In the genomic region with DNA sequence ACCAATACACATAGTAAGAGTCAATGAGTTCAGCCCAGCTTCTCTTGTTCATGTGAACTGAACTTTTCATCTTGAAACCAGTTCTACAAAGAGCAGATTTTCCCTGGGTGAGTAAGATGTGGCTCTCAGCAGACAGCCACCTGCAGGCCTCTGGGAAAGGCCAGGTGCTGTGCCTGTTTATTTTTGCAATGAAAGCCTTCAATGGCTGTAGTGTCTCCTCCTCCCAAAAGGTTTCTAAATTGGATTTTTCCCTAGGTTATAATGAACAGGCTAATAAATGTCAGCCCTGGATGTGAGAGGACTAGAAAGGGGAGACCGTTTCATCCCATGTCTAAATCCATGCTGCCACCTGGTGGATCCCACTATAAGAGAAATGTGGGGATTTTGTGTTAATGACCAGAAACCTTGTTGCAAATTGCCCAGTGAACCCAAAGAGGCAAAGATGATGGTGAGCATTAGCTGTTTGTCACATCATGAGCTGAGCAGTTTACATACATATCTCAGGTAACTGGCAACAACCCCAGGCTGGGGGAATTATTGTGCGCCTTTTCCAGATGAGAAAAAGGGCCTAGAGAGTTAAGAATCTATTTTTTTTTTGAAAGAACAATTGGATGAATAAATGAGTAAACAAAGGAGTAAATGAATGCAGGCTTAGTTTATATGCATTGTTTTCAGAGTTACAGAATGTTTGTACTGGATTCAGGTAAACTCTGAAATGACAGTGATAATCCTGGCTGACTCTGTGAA, we compare ENCODE assay signal across 8 cellular contexts. TPM values are rescaled to one million over a fixed set of nuclear protein-coding genes. Genes with fewer than 3 reads are reported as not detected.
DNase-seq lines count a peak whose midpoint lies in the region; ATAC-seq and TF ChIP-seq lines count a peak whose summit lies in the region.

No MANE protein-coding gene starts in this region.

- CTCF ChIA-PET in T-cell (lab: Charles Lee) = no interaction called here

- ATAC-seq in activated naive CD4-positive, alpha-beta T cell treated with anti-CD3 and anti-CD28 coated beads, Interleukin-2, amount 50 U/mL, for 72 hours = peak; percentile 22 to 81
- no peak for ATAC-seq in T-cell (replicated peaks in 1 of 4)

- peak; percentile 56; the same call in 1 of the 2 replicates for TF ChIP-seq CTCF in OCI-LY1 (IDR thresholded peaks at IDR 0.05; ENCODE audit: low read length)
- TF ChIP-seq CTCF in nephron (IDR thresholded peaks at IDR 0.05; ENCODE audit: unreplicated experiment in 3 of 3) = peak; percentile 81 to 86 (median 83)

- no peak overlapping the region for H3K9ac ChIP-seq in OCI-LY1 (ENCODE audit: low read length)

- POLR2A ChIA-PET in T-cell (lab: Charles Lee) = no interaction called here

- no peaks in the 10 kb centered on the region for H3F3A ChIP-seq in OCI-LY1 (ENCODE audit: insufficient read depth, low read length)

- no peak overlapping the region for H3K4me3 ChIP-seq in OCI-LY1 (ENCODE audit: low read depth, low read length, poor library complexity, severe bottlenecking)

- H3K27me3 Mint-ChIP-seq in nephron (ENCODE audit: low read depth) (peaks cover 15% of the 10 kb centered on the region), T-cell (peaks cover 18 to 29% of the 10 kb centered on the region in 2 donors)

- H3K36me3 ChIP-seq in OCI-LY1 (ENCODE audit: insufficient read depth, low read length) = no peaks in the 10 kb centered on the region

- no peak overlapping the region for H3K27ac Mint-ChIP-seq in activated naive CD4-positive, alpha-beta T cell treated with anti-CD3 and anti-CD28 coated beads, Interleukin-2, amount 50 U/mL, for 72 hours
- H3K27ac Mint-ChIP-seq in nephron (peak overlapping the region in 2 of 3 experiments; percentile 50 to 73), T-cell (no peak overlapping the region)

- no peak overlapping the region for H3K27ac ChIP-seq in OCI-LY1 (ENCODE audit: low read depth, low read length, poor library complexity, severe bottlenecking)

- H3K9me3 Mint-ChIP-seq in activated naive CD4-positive, alpha-beta T cell treated with anti-CD3 and anti-CD28 coated beads, Interleukin-2, amount 50 U/mL, for 72 hours = no peaks in the 10 kb centered on the region
- H3K9me3 Mint-ChIP-seq in nephron = no peaks in the 10 kb centered on the region
- peaks cover 0 to 5% (median 4%) of the 10 kb centered on the region in 3 donors for H3K9me3 Mint-ChIP-seq in T-cell

- H4K20me1 ChIP-seq in OCI-LY1 (ENCODE audit: insufficient read depth, low read length) = no peaks in the 10 kb centered on the region

- H3K36me3 Mint-ChIP-seq in activated naive CD4-positive, alpha-beta T cell treated with anti-CD3 and anti-CD28 coated beads, Interleukin-2, amount 50 U/mL, for 72 hours = no peaks in the 10 kb centered on the region
- no peaks in the 10 kb centered on the region for H3K36me3 Mint-ChIP-seq in nephron (ENCODE audit: low read depth)
- no peaks in the 10 kb centered on the region for H3K36me3 Mint-ChIP-seq in T-cell

- no peaks in the 10 kb centered on the region for H3K4me1 ChIP-seq in OCI-LY1 (ENCODE audit: insufficient read depth, low read length, severe bottlenecking)

- no peaks in the 10 kb centered on the region for H3K79me2 ChIP-seq in OCI-LY1 (ENCODE audit: insufficient read depth, low read length)

- no peaks in the 10 kb centered on the region for H3K9me3 ChIP-seq in OCI-LY1 (ENCODE audit: low read length)

- H3K4me1 Mint-ChIP-seq in nephron = peaks cover 44% of the 10 kb centered on the region
- H3K4me1 Mint-ChIP-seq in T-cell = no peaks in the 10 kb centered on the region

- no peak overlapping the region for H3K4me2 ChIP-seq in OCI-LY1 (ENCODE audit: low read length)

- H2AFZ ChIP-seq in OCI-LY1 (ENCODE audit: low read length) = no peak overlapping the region

- H3K27me3 ChIP-seq in OCI-LY1 (ENCODE audit: insufficient read depth, low read length) = no peaks in the 10 kb centered on the region

- DNase-seq in activated naive CD4-positive, alpha-beta T cell treated with anti-CD3 and anti-CD28 coated beads, Interleukin-2, amount 50 U/mL, for 72 hours (ENCODE audit: low spot score in 2 of 2) = no peak
- DNase-seq in activated naive CD4-positive, alpha-beta T cell treated with anti-CD3 and anti-CD28 coated beads, Interleukin-2, amount 50 U/mL, for 16 hours = no peak
- DNase-seq in HuH-7 (ENCODE audit: low spot score) (peak; percentile 41), dermis blood vessel endothelial cell (peak; percentile 88), activated gamma-delta T cell treated with Interleukin-2 at 50 U/mL for 16 hours (no peak), T-cell (no peak)

- no peaks in the 10 kb centered on the region for H3K9me2 ChIP-seq in OCI-LY1 (ENCODE audit: low read depth, low read length)

- H3K4me3 Mint-ChIP-seq in nephron (no peak overlapping the region), T-cell (no peak overlapping the region)

RNA-seq across cellular contexts. Expression of gene C11orf91, which starts 12.7 kb away (rescaled TPM):
- total RNA-seq in activated naive CD4-positive, alpha-beta T cell treated with anti-CD3 and anti-CD28 coated beads, Interleukin-2, amount 50 U/mL, for 72 hours = not detected
- not detected in 2 replicates for total RNA-seq in dermis blood vessel endothelial cell
- total RNA-seq in T-cell = under 1 TPM in 1 of 5 donors, not detected in 4; 0.95 TPM

RNA-seq across cellular contexts. Expression of gene CD59, which starts 48.3 kb away (rescaled TPM):
- 10 to 100 TPM; 41.9 to 61.7 TPM for total RNA-seq in activated naive CD4-positive, alpha-beta T cell treated with anti-CD3 and anti-CD28 coated beads, Interleukin-2, amount 50 U/mL, for 72 hours
- 931 and 1,060 TPM in 2 replicates for total RNA-seq in dermis blood vessel endothelial cell
- total RNA-seq in T-cell = 10 to 100 TPM; 34.3 to 85.8 (median 71.9) TPM

Comparison
In these comparisons a context has a peak if more than half of its experiments do, and no peak if none do; other contexts are left out.
1. ATAC-seq: peak in activated naive CD4-positive, alpha-beta T cell treated with anti-CD3 and anti-CD28 coated beads, Interleukin-2, amount 50 U/mL, for 72 hours (2 of 2); none in T-cell (0 of 4).
2. DNase-seq: peak in HuH-7 (single experiment) and dermis blood vessel endothelial cell (single experiment); none in activated naive CD4-positive, alpha-beta T cell treated with anti-CD3 and anti-CD28 coated beads, Interleukin-2, amount 50 U/mL, for 72 hours (0 of 2), activated naive CD4-positive, alpha-beta T cell treated with anti-CD3 and anti-CD28 coated beads, Interleukin-2, amount 50 U/mL, for 16 hours (single experiment), activated gamma-delta T cell treated with Interleukin-2 at 50 U/mL for 16 hours (single experiment) and T-cell (0 of 34).
3. H3K27ac Mint-ChIP-seq: peak in nephron (2 of 3); none in activated naive CD4-positive, alpha-beta T cell treated with anti-CD3 and anti-CD28 coated beads, Interleukin-2, amount 50 U/mL, for 72 hours (0 of 2) and T-cell (0 of 2).
4. RNA of gene CD59, which starts 48.3 kb away (total RNA-seq): 931 to 1,060 TPM in dermis blood vessel endothelial cell; 34.3 to 85.8 TPM in T-cell and 41.9 to 61.7 TPM in activated naive CD4-positive, alpha-beta T cell treated with anti-CD3 and anti-CD28 coated beads, Interleukin-2, amount 50 U/mL, for 72 hours; every median in the first group is over 10 times any median in the second.